ENCODE assay signal across 9 cellular contexts in the genomic region with DNA sequence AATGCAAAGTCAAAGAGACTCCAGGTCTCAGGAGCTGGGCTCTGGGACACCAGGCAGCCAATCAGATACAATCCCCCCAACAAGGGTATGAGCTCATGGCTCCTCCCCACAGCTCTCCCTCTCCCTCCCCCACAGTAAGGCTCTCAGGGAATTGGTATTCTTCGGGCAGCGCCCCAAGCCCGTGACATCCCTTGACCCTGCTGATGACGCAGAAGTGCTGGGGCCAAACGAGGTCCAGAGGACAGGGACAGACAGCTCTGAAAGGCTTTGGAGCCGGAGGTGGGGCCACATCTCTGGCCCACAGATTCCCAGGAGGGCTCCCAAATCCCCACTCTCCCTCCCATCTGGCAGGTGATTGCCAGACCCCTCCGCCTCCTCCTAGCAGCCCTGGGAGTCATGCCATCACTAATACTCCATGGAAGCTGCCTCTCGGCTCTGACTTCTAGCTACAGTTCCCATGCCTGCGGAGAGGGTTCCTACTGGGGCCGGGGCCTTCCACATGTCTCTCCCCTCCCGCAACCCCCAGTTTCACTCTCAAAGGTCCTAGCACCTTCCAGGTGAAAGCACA. TPM values are rescaled to one million over a fixed set of nuclear protein-coding genes. Genes with fewer than 3 reads are reported as not detected.
A peak's percentile ranks its signal among the peaks of the same experiment; 100 is the strongest.
DNase-seq lines count a peak whose midpoint lies in the region; ATAC-seq, FAIRE-seq and TF ChIP-seq lines count a peak whose summit lies in the region.
"Had no signal": no experiment of that assay in that cellular context is flagged by ENCODE, and none has a peak within 500 bp of the region (broad histone marks: within the 10 kb centered on the region; RNA-seq: fewer than 3 reads in every experiment).

No MANE protein-coding gene starts in this region.

- peak overlapping the region; percentile 46 for H3K9ac ChIP-seq in Loucy (ENCODE audit: low read depth, low read length, poor library complexity, severe bottlenecking)
- H3K9ac ChIP-seq in HepG2 (ENCODE audit: insufficient read depth, low read depth, low read length): peak overlapping the region; percentile 64

- no peaks in the 10 kb centered on the region for H3F3A ChIP-seq in Loucy (ENCODE audit: low read depth)

- H3K4me3 ChIP-seq in Loucy (ENCODE audit: low read length, poor library complexity, severe bottlenecking) (no peak overlapping the region), HepG2 (replicated peaks in 1 of 3; ENCODE audit: insufficient read depth in 1 of 3, low read depth in 2 of 3, low read length in 3 of 3) (peak overlapping the region; percentile 30 to 65 (median 32); a peak in 4 of 6 replicates)

- ATAC-seq in HepG2 (no peak), GM21717 (IDR thresholded peaks at IDR 0.05; ENCODE audit: unreplicated experiment) (no peak)

- intact Hi-C loops in HepG2 (cut with micrococcal nuclease; ENCODE audit: unreplicated experiment): loop anchor here (2.0 kb wide), 1 partner anchor 171 kb away; no protein-coding TSS in a partner anchor

- no peaks in the 10 kb centered on the region for H3K9me2 ChIP-seq in Loucy (replicated peaks; ENCODE audit: low read depth, low read length)

- BruUV-seq in HepG2 (replicated peaks; lab: Mats Ljungman, UMichigan): TSS peak; percentile 27

- H2AFZ ChIP-seq in Loucy (ENCODE audit: low read length) (no peak overlapping the region), HepG2 (ENCODE audit: low read length) (no peak overlapping the region)

- WGBS in HepG2 (ENCODE audit: low lambda C conversion rate): 32% methylated on average over 2 of the region's 11 CpGs

- H4K20me1 ChIP-seq in Loucy (ENCODE audit: insufficient read depth, low read length, poor library complexity, severe bottlenecking) (no peaks in the 10 kb centered on the region), HepG2 (ENCODE audit: insufficient read depth, low read length) (no peaks in the 10 kb centered on the region)

- CTCF ChIA-PET in HepG2 (lab: Yijun Ruan, JAX; ENCODE audit: low intra/inter-chr PET ratio, low total read pairs): no interaction called here

- DNase-seq in HepG2 (ENCODE audit: low spot score) (peak; percentile 58), substantia nigra (lab: John Stamatoyannopoulos, UW) (peak in 43 of 49 donors; percentile 43 to 93 (median 83)), T-helper 1 cell (no peak), activated T-cell treated with anti-CD3 and anti-CD28 coated beads for 4 hours (no peak), GM19239 (ENCODE audit: insufficient read length, low spot score) (no peak)
- DNase-seq: stimulated activated CD4-positive, alpha-beta T cell treated with anti-CD3 and anti-CD28 coated beads, Interleukin-15, amount 100 ng/mL, for 24 hours had no signal

- H3K27me3 ChIP-seq in Loucy (ENCODE audit: insufficient read depth, low read length, poor library complexity, severe bottlenecking) (no peaks in the 10 kb centered on the region), HepG2 (ENCODE audit: control insufficient read depth in 1 of 2, insufficient read depth in 2 of 2, low read length in 2 of 2) (no peaks in the 10 kb centered on the region)

- H3K36me3 ChIP-seq in Loucy (ENCODE audit: insufficient read depth, low read length) (no peaks in the 10 kb centered on the region), HepG2 (replicated peaks in 1 of 2; ENCODE audit: control insufficient read depth in 1 of 2, insufficient read depth in 2 of 2, low read length in 2 of 2) (no peaks in the 10 kb centered on the region)

- peak overlapping the region; percentile 98 for H3K27ac ChIP-seq in cingulate gyrus (ENCODE audit: low read depth, low read length)
- H3K27ac ChIP-seq in HepG2 (ENCODE audit: extremely low read length, insufficient read depth, low read length): peak overlapping the region; percentile 68
- peak overlapping the region; percentile 100 for H3K27ac ChIP-seq in substantia nigra (ENCODE audit: low read depth, low read length, poor library complexity, severe bottlenecking)

- peaks cover 25% of the 10 kb centered on the region for H3K4me1 ChIP-seq in Loucy (ENCODE audit: insufficient read depth, low read length, poor library complexity, severe bottlenecking)
- H3K4me1 ChIP-seq in HepG2 (ENCODE audit: insufficient read depth, low read length): peaks cover 100% of the 10 kb centered on the region

- TF ChIP-seq RAD21 in HepG2 (CRISPR knock-in tag; IDR thresholded peaks at IDR 0.05): no peak

- FAIRE-seq in HepG2 (lab: Jason Lieb, UNC) (peak; percentile 42), GM19239 (lab: Jason Lieb, UNC) (no peak)

- no peaks in the 10 kb centered on the region for H3K79me2 ChIP-seq in Loucy (ENCODE audit: insufficient read depth, low read length)
- peaks cover 29% of the 10 kb centered on the region for H3K79me2 ChIP-seq in HepG2 (ENCODE audit: insufficient read depth, low read length)

- H3K9me3 ChIP-seq in Loucy (ENCODE audit: insufficient read depth, low read depth, low read length) (no peaks in the 10 kb centered on the region), HepG2 (ENCODE audit: low read length) (no peaks in the 10 kb centered on the region)

- TF ChIP-seq POLR2A in HepG2 (IDR thresholded peaks at IDR 0.05; ENCODE audit: insufficient read depth in 1 of 2, low read depth in 2 of 2, low read length in 2 of 2): no peak

- TF ChIP-seq EP300 in HepG2 (IDR thresholded peaks at IDR 0.05; ENCODE audit: low read depth in 2 of 2, low read length in 2 of 2): no peak
- no peak for TF ChIP-seq EP300 in HepG2 (CRISPR knock-in tag; IDR thresholded peaks at IDR 0.05; ENCODE audit: borderline replicate concordance)

- POLR2A ChIA-PET in HepG2 (lab: Yijun Ruan, JAX): interaction anchor here (0.8 to 4.4 kb wide), 17 partner anchors 8 to 803 kb away, joined by 3 to 22 read pairs (median 5); a partner anchor contains a TSS

- in situ Hi-C loops in HepG2 (cut with HindIII; ENCODE audit: extremely low pct_ligation_motif_present, low pct_unique_long_range_greater_than_20kb): loop anchor here (5.0 kb wide), 1 partner anchor 97 kb away; no protein-coding TSS in a partner anchor

- H3K4me2 ChIP-seq in Loucy (ENCODE audit: low read depth, low read length, poor library complexity, severe bottlenecking) (no peak overlapping the region), HepG2 (ENCODE audit: low read depth, low read length) (peak overlapping the region; percentile 83)

- TF ChIP-seq CTCF in Loucy (conservative IDR thresholded peaks at IDR 0.05; ENCODE audit: low read length) (no peak), HepG2 (CRISPR knock-in tag; IDR thresholded peaks at IDR 0.05) (no peak)

RNA-seq across cellular contexts. Expression of a gene that starts 5.8 kb away (rescaled TPM):
- total RNA-seq in HepG2 (2016; rRNA removed; fragmentation: Illumina TruSeq; extraction: Trizol): 6.0 and 7.2 TPM in 2 replicates
- total RNA-seq in HepG2 (2016; cell fraction: cytosol; rRNA removed; fragmentation: Illumina TruSeq; extraction: Trizol; ENCODE audit: low read depth): 1.1 and 1.7 TPM in 2 replicates
- 6.5 and 7.1 TPM in 2 replicates for total RNA-seq in HepG2 (2016; cell fraction: insoluble cytoplasmic fraction; rRNA removed; fragmentation: Illumina TruSeq; extraction: Trizol)
- total RNA-seq in HepG2 (2016; cell fraction: membrane; rRNA removed; fragmentation: Illumina TruSeq; extraction: Trizol): 5.7 and 5.9 TPM in 2 replicates
- total RNA-seq in HepG2 (2016; cell fraction: nucleus; rRNA removed; fragmentation: Illumina TruSeq; extraction: Trizol): 5.8 and 7.8 TPM in 2 replicates
- polyA plus RNA-seq in HepG2 (2011; rRNA removed): 2.5 and 3.2 TPM in 2 replicates
- 2.2 TPM in 2 replicates for polyA plus RNA-seq in HepG2 (2011; cell fraction: cytosol; rRNA removed)
- polyA plus RNA-seq in HepG2 (2011; cell fraction: nucleus; rRNA removed): 4.4 and 4.7 TPM in 2 replicates
- polyA plus RNA-seq in HepG2 (2012): 2.5 and 3.0 TPM in 2 replicates
- polyA plus RNA-seq in HepG2 (2016; cell fraction: cytosol; fragmentation: Illumina TruSeq; extraction: Trizol; ENCODE audit: low read depth): 1.1 and 1.3 TPM in 2 replicates
- polyA plus RNA-seq in HepG2 (2016; cell fraction: insoluble cytoplasmic fraction; fragmentation: Illumina TruSeq; extraction: Trizol; ENCODE audit: low read depth): 7.6 and 11.3 TPM in 2 replicates
- polyA plus RNA-seq in HepG2 (2016; cell fraction: membrane; fragmentation: Illumina TruSeq; extraction: Trizol; ENCODE audit: low read depth): 4.1 and 4.2 TPM in 2 replicates
- polyA plus RNA-seq in HepG2 (2016; cell fraction: nucleus; fragmentation: Illumina TruSeq; extraction: Trizol; ENCODE audit: insufficient read depth, low read depth): 22.1 and 23.0 TPM in 2 replicates
- polyA minus RNA-seq in HepG2 (2011; rRNA and poly(A)+ RNA removed; ENCODE audit: low replicate concordance): 5.4 and 5.9 TPM in 2 replicates
- 4.0 and 5.4 TPM in 2 replicates for polyA minus RNA-seq in HepG2 (2011; cell fraction: cytosol; rRNA and poly(A)+ RNA removed)
- polyA minus RNA-seq in HepG2 (2011; cell fraction: nucleus; rRNA and poly(A)+ RNA removed): 2.4 and 5.7 TPM in 2 replicates

RNA-seq across cellular contexts. Expression of a gene that starts 29.2 kb away (rescaled TPM):
- total RNA-seq in HepG2 (2016; rRNA removed; fragmentation: Illumina TruSeq; extraction: Trizol): not detected in 2 replicates
- not detected in 2 replicates for total RNA-seq in HepG2 (2016; cell fraction: cytosol; rRNA removed; fragmentation: Illumina TruSeq; extraction: Trizol; ENCODE audit: low read depth)
- not detected in 2 replicates for total RNA-seq in HepG2 (2016; cell fraction: insoluble cytoplasmic fraction; rRNA removed; fragmentation: Illumina TruSeq; extraction: Trizol)
- not detected in 2 replicates for total RNA-seq in HepG2 (2016; cell fraction: membrane; rRNA removed; fragmentation: Illumina TruSeq; extraction: Trizol)
- total RNA-seq in HepG2 (2016; cell fraction: nucleus; rRNA removed; fragmentation: Illumina TruSeq; extraction: Trizol): not detected in 2 replicates
- polyA plus RNA-seq in HepG2 (2011; rRNA removed): not detected in 2 replicates
- not detected in 2 replicates for polyA plus RNA-seq in HepG2 (2011; cell fraction: cytosol; rRNA removed)
- polyA plus RNA-seq in HepG2 (2011; cell fraction: nucleus; rRNA removed): not detected in 2 replicates
- polyA plus RNA-seq in HepG2 (2012): not detected in 2 replicates
- polyA plus RNA-seq in HepG2 (2016; cell fraction: cytosol; fragmentation: Illumina TruSeq; extraction: Trizol; ENCODE audit: low read depth): not detected in 2 replicates
- polyA plus RNA-seq in HepG2 (2016; cell fraction: insoluble cytoplasmic fraction; fragmentation: Illumina TruSeq; extraction: Trizol; ENCODE audit: low read depth): not detected in 2 replicates
- polyA plus RNA-seq in HepG2 (2016; cell fraction: membrane; fragmentation: Illumina TruSeq; extraction: Trizol; ENCODE audit: low read depth): not detected in 2 replicates
- polyA plus RNA-seq in HepG2 (2016; cell fraction: nucleus; fragmentation: Illumina TruSeq; extraction: Trizol; ENCODE audit: insufficient read depth, low read depth): not detected in 2 replicates
- polyA minus RNA-seq in HepG2 (2011; rRNA and poly(A)+ RNA removed; ENCODE audit: low replicate concordance): not detected in 2 replicates
- polyA minus RNA-seq in HepG2 (2011; cell fraction: cytosol; rRNA and poly(A)+ RNA removed): not detected in 2 replicates
- not detected in 2 replicates for polyA minus RNA-seq in HepG2 (2011; cell fraction: nucleus; rRNA and poly(A)+ RNA removed)

RNA-seq across cellular contexts. Expression of a gene that starts 35.0 kb away (rescaled TPM):
- 0.77 and 1.2 TPM in 2 replicates for total RNA-seq in HepG2 (2016; rRNA removed; fragmentation: Illumina TruSeq; extraction: Trizol)
- 0.26 and 0.40 TPM in 2 replicates for total RNA-seq in HepG2 (2016; cell fraction: cytosol; rRNA removed; fragmentation: Illumina TruSeq; extraction: Trizol; ENCODE audit: low read depth)
- 0.76 and 0.78 TPM in 2 replicates for total RNA-seq in HepG2 (2016; cell fraction: insoluble cytoplasmic fraction; rRNA removed; fragmentation: Illumina TruSeq; extraction: Trizol)
- 0.28 and 0.45 TPM in 2 replicates for total RNA-seq in HepG2 (2016; cell fraction: membrane; rRNA removed; fragmentation: Illumina TruSeq; extraction: Trizol)
- 0.47 and 0.91 TPM in 2 replicates for total RNA-seq in HepG2 (2016; cell fraction: nucleus; rRNA removed; fragmentation: Illumina TruSeq; extraction: Trizol)
- 0.86 TPM in 2 replicates for polyA plus RNA-seq in HepG2 (2011; rRNA removed)
- 0.91 and 1.1 TPM in 2 replicates for polyA plus RNA-seq in HepG2 (2011; cell fraction: cytosol; rRNA removed)
- 0.96 and 1.1 TPM in 2 replicates for polyA plus RNA-seq in HepG2 (2011; cell fraction: nucleus; rRNA removed)
- polyA plus RNA-seq in HepG2 (2012): 0.19 and 0.53 TPM in 2 replicates
- polyA plus RNA-seq in HepG2 (2016; cell fraction: cytosol; fragmentation: Illumina TruSeq; extraction: Trizol; ENCODE audit: low read depth): 0.25 and 0.45 TPM in 2 replicates
- 0.39 and 0.53 TPM in 2 replicates for polyA plus RNA-seq in HepG2 (2016; cell fraction: insoluble cytoplasmic fraction; fragmentation: Illumina TruSeq; extraction: Trizol; ENCODE audit: low read depth)
- polyA plus RNA-seq in HepG2 (2016; cell fraction: membrane; fragmentation: Illumina TruSeq; extraction: Trizol; ENCODE audit: low read depth): 0.16 and 0.49 TPM in 2 replicates
- polyA plus RNA-seq in HepG2 (2016; cell fraction: nucleus; fragmentation: Illumina TruSeq; extraction: Trizol; ENCODE audit: insufficient read depth, low read depth): 1.1 and 1.6 TPM in 2 replicates
- polyA minus RNA-seq in HepG2 (2011; rRNA and poly(A)+ RNA removed; ENCODE audit: low replicate concordance): 0.94 TPM in 1 of 2 replicates, not detected in the other
- not detected in 2 replicates for polyA minus RNA-seq in HepG2 (2011; cell fraction: cytosol; rRNA and poly(A)+ RNA removed)
- polyA minus RNA-seq in HepG2 (2011; cell fraction: nucleus; rRNA and poly(A)+ RNA removed): not detected in 2 replicates

RNA-seq across cellular contexts. Expression of a gene that starts 41.4 kb away (rescaled TPM):
- 11.9 and 20.8 TPM in 2 replicates for total RNA-seq in HepG2 (2016; rRNA removed; fragmentation: Illumina TruSeq; extraction: Trizol)
- total RNA-seq in HepG2 (2016; cell fraction: cytosol; rRNA removed; fragmentation: Illumina TruSeq; extraction: Trizol; ENCODE audit: low read depth): 5.1 and 5.5 TPM in 2 replicates
- total RNA-seq in HepG2 (2016; cell fraction: insoluble cytoplasmic fraction; rRNA removed; fragmentation: Illumina TruSeq; extraction: Trizol): 11.0 and 17.9 TPM in 2 replicates
- 25.7 and 27.9 TPM in 2 replicates for total RNA-seq in HepG2 (2016; cell fraction: membrane; rRNA removed; fragmentation: Illumina TruSeq; extraction: Trizol)
- 16.9 and 17.9 TPM in 2 replicates for total RNA-seq in HepG2 (2016; cell fraction: nucleus; rRNA removed; fragmentation: Illumina TruSeq; extraction: Trizol)
- polyA plus RNA-seq in HepG2 (2011; rRNA removed): 26.3 and 28.8 TPM in 2 replicates
- 33.9 and 41.8 TPM in 2 replicates for polyA plus RNA-seq in HepG2 (2011; cell fraction: cytosol; rRNA removed)
- polyA plus RNA-seq in HepG2 (2011; cell fraction: nucleus; rRNA removed): 21.0 and 21.5 TPM in 2 replicates
- polyA plus RNA-seq in HepG2 (2012): 29.6 and 32.1 TPM in 2 replicates
- polyA plus RNA-seq in HepG2 (2016; cell fraction: cytosol; fragmentation: Illumina TruSeq; extraction: Trizol; ENCODE audit: low read depth): 16.4 and 19.4 TPM in 2 replicates
- 51.2 and 62.2 TPM in 2 replicates for polyA plus RNA-seq in HepG2 (2016; cell fraction: insoluble cytoplasmic fraction; fragmentation: Illumina TruSeq; extraction: Trizol; ENCODE audit: low read depth)
- polyA plus RNA-seq in HepG2 (2016; cell fraction: membrane; fragmentation: Illumina TruSeq; extraction: Trizol; ENCODE audit: low read depth): 61.9 and 66.3 TPM in 2 replicates
- 50.4 and 51.8 TPM in 2 replicates for polyA plus RNA-seq in HepG2 (2016; cell fraction: nucleus; fragmentation: Illumina TruSeq; extraction: Trizol; ENCODE audit: insufficient read depth, low read depth)
- 92.7 and 163 TPM in 2 replicates for polyA minus RNA-seq in HepG2 (2011; rRNA and poly(A)+ RNA removed; ENCODE audit: low replicate concordance)
- 34.6 and 35.6 TPM in 2 replicates for polyA minus RNA-seq in HepG2 (2011; cell fraction: cytosol; rRNA and poly(A)+ RNA removed)
- 16.9 and 21.8 TPM in 2 replicates for polyA minus RNA-seq in HepG2 (2011; cell fraction: nucleus; rRNA and poly(A)+ RNA removed)

RNA-seq across cellular contexts. Expression of a gene that starts 47.3 kb away (rescaled TPM):
- not detected in 2 replicates for total RNA-seq in HepG2 (2016; rRNA removed; fragmentation: Illumina TruSeq; extraction: Trizol)
- total RNA-seq in HepG2 (2016; cell fraction: cytosol; rRNA removed; fragmentation: Illumina TruSeq; extraction: Trizol; ENCODE audit: low read depth): not detected in 2 replicates
- not detected in 2 replicates for total RNA-seq in HepG2 (2016; cell fraction: insoluble cytoplasmic fraction; rRNA removed; fragmentation: Illumina TruSeq; extraction: Trizol)
- total RNA-seq in HepG2 (2016; cell fraction: membrane; rRNA removed; fragmentation: Illumina TruSeq; extraction: Trizol): not detected in 2 replicates
- total RNA-seq in HepG2 (2016; cell fraction: nucleus; rRNA removed; fragmentation: Illumina TruSeq; extraction: Trizol): not detected in 2 replicates
- not detected in 2 replicates for polyA plus RNA-seq in HepG2 (2011; rRNA removed)
- polyA plus RNA-seq in HepG2 (2011; cell fraction: cytosol; rRNA removed): not detected in 2 replicates
- not detected in 2 replicates for polyA plus RNA-seq in HepG2 (2011; cell fraction: nucleus; rRNA removed)
- not detected in 2 replicates for polyA plus RNA-seq in HepG2 (2012)
- not detected in 2 replicates for polyA plus RNA-seq in HepG2 (2016; cell fraction: cytosol; fragmentation: Illumina TruSeq; extraction: Trizol; ENCODE audit: low read depth)
- not detected in 2 replicates for polyA plus RNA-seq in HepG2 (2016; cell fraction: insoluble cytoplasmic fraction; fragmentation: Illumina TruSeq; extraction: Trizol; ENCODE audit: low read depth)
- polyA plus RNA-seq in HepG2 (2016; cell fraction: membrane; fragmentation: Illumina TruSeq; extraction: Trizol; ENCODE audit: low read depth): not detected in 2 replicates
- polyA plus RNA-seq in HepG2 (2016; cell fraction: nucleus; fragmentation: Illumina TruSeq; extraction: Trizol; ENCODE audit: insufficient read depth, low read depth): not detected in 2 replicates
- polyA minus RNA-seq in HepG2 (2011; rRNA and poly(A)+ RNA removed; ENCODE audit: low replicate concordance): 0.28 TPM in 1 of 2 replicates, not detected in the other
- polyA minus RNA-seq in HepG2 (2011; cell fraction: cytosol; rRNA and poly(A)+ RNA removed): not detected in 2 replicates
- not detected in 2 replicates for polyA minus RNA-seq in HepG2 (2011; cell fraction: nucleus; rRNA and poly(A)+ RNA removed)

Comparison
In these comparisons a context has a peak if more than half of its experiments do, and no peak if none do; other contexts are left out.
1. DNase-seq: peak in HepG2 (single experiment) and substantia nigra (43 of 49); none in T-helper 1 cell (0 of 5), activated T-cell treated with anti-CD3 and anti-CD28 coated beads for 4 hours (single experiment) and GM19239 (single experiment).
2. Peak in every context shown above with its lines, with median percentiles within 50 percentile points of each other: H3K27ac ChIP-seq.